Comparison of ENCODE assay signal across 8 cellular contexts in the genomic region with DNA sequence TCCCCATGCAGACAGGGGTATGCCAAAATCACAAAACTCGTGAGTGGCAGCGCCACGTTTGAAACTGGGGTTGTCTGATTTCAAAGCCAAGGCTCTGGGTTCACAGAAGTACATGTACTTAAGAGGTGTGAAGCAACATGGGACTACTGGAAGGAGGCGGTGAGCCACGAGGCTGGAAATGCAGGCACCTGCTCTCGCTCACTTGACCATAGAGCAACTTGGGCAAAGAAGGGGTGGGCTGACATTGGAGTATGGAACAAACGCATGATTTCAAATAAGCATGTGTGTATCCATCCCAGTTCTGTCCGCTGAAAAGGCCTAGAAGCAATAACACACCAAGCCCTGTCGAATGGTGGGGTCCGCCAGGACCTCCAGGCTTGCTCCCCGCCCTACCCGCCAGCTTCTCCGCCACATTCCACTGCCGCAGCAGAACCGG. TPM values are rescaled to one million over a fixed set of nuclear protein-coding genes. Genes with fewer than 3 reads are reported as not detected.
DNase-seq lines count a peak whose midpoint lies in the region; ATAC-seq and TF ChIP-seq lines count a peak whose summit lies in the region.

No MANE protein-coding gene starts in this region.

- peaks cover 3% of the 10 kb centered on the region; the same call in 1 of the 2 replicates for H3K36me3 ChIP-seq in Panc1 (ENCODE audit: control insufficient read depth, insufficient read depth, low read length)
- H3K36me3 ChIP-seq in mesodermal cell (ENCODE audit: control insufficient read depth, insufficient read depth, low read length), result peaks cover 15% of the 10 kb centered on the region
- no peaks in the 10 kb centered on the region for H3K36me3 ChIP-seq in uterus

- intact Hi-C loops in Panc1 (cut with micrococcal nuclease; ENCODE audit: unreplicated experiment) (no loop called here), dorsolateral prefrontal cortex (cut with DNase I) (loop anchor here (2.0 to 5.0 kb wide), 2 partner anchors 95 to 96 kb away; partner anchors contain the start of gene RAB1A (in 2 of the 2)), uterus (cut with DNase I; ENCODE audit: low total_unique reads) (no loop called here)

- ATAC-seq in GM18517 (IDR thresholded peaks at IDR 0.05; ENCODE audit: unreplicated experiment) (peak; percentile 26), HG02973 (IDR thresholded peaks at IDR 0.05; ENCODE audit: unreplicated experiment) (peak; percentile 18), Panc1 (peak; percentile 31)

- no peak for TF ChIP-seq POLR2A in uterus (IDR thresholded peaks at IDR 0.05)

- 1 to 3% methylated on average over 13 to 15 of the region's 15 CpGs for WGBS in mesodermal cell (ENCODE audit: insufficient coverage in 2 of 2), 2 experiments

- H3K4me3 ChIP-seq in AG04450 (ENCODE audit: low read depth, low read length) (peak overlapping the region; percentile 100), Panc1 (ENCODE audit: low read depth in 2 of 2, low read length in 2 of 2) (peak overlapping the region; percentile 84 to 94), dorsolateral prefrontal cortex (peak overlapping the region; percentile 67 to 100 (median 97)), mesodermal cell (ENCODE audit: extremely low read depth, insufficient read depth, low read length, poor library complexity, severe bottlenecking) (peak overlapping the region; percentile 98), uterus (peak overlapping the region; percentile 78 to 87)

- peak overlapping the region; percentile 52 for H3K27ac ChIP-seq in AG04450 (ENCODE audit: low read depth, low read length)
- H3K27ac ChIP-seq in Panc1 (ENCODE audit: low read length), result peak overlapping the region; percentile 97
- H3K27ac ChIP-seq in dorsolateral prefrontal cortex, result peak overlapping the region in 57 of 59 donors; percentile 5 to 98 (median 87)
- H3K27ac ChIP-seq in mesodermal cell (ENCODE audit: low read depth, low read length, severe bottlenecking), result peak overlapping the region; percentile 66
- peak overlapping the region; percentile 72 to 95 for H3K27ac ChIP-seq in uterus

- DNase-seq in AG04450 (ENCODE audit: low read depth, low spot score), result no peak
- no peak for DNase-seq in Panc1 (ENCODE audit: low read depth, low spot score)
- peak in 3 of 10 donors; percentile 9 to 39 (median 24) for DNase-seq in dorsolateral prefrontal cortex
- peak in 1 of 2 donors; percentile 21 for DNase-seq in uterus
- no peak for DNase-seq in GM10266 (ENCODE audit: extremely low spot score)

- H3K4me1 ChIP-seq in Panc1 (ENCODE audit: control insufficient read depth, insufficient read depth, low read length), result peaks cover 29% of the 10 kb centered on the region
- peaks cover 5% of the 10 kb centered on the region for H3K4me1 ChIP-seq in mesodermal cell (ENCODE audit: control insufficient read depth, insufficient read depth, low read length, poor library complexity, severe bottlenecking)
- peaks cover 0 to 9% of the 10 kb centered on the region in 2 donors for H3K4me1 ChIP-seq in uterus

- H3K27me3 ChIP-seq in AG04450 (ENCODE audit: control insufficient read depth, insufficient read depth, low read length), result no peaks in the 10 kb centered on the region
- H3K27me3 ChIP-seq in Panc1 (ENCODE audit: control insufficient read depth, insufficient read depth, low read length), result no peaks in the 10 kb centered on the region
- H3K27me3 ChIP-seq in dorsolateral prefrontal cortex, result no peaks in the 10 kb centered on the region
- no peaks in the 10 kb centered on the region for H3K27me3 ChIP-seq in uterus

- TSS peak; percentile 94 for BruUV-seq in Panc1 (replicated peaks; lab: Mats Ljungman, UMichigan)

- in situ Hi-C loops in Panc1 (cut with HindIII; ENCODE audit: low pct_unique_long_range_greater_than_20kb, low sequenced_read_pairs), result no loop called here

- CTCF ChIA-PET in AG04450 (lab: Charles Lee) (interaction anchor here (0.6 to 2.9 kb wide), 4 partner anchors 40 to 1716 kb away, joined by 3 to 15 read pairs (median 4); no protein-coding TSS in a partner anchor), Panc1 (lab: Charles Lee) (interaction anchor here (0.6 to 0.8 kb wide), 4 partner anchors 43 to 122 kb away, joined by 4 to 9 read pairs (median 6); partner anchors contain the start of gene RAB1A)

- no peaks in the 10 kb centered on the region; the same call in 1 of the 2 replicates for H3K9me3 ChIP-seq in AG04450 (ENCODE audit: control insufficient read depth, insufficient read depth, low read length)
- no peaks in the 10 kb centered on the region for H3K9me3 ChIP-seq in Panc1 (ENCODE audit: control insufficient read depth, insufficient read depth, low read depth, low read length)
- H3K9me3 ChIP-seq in mesodermal cell (ENCODE audit: control insufficient read depth, low read length), result no peaks in the 10 kb centered on the region
- H3K9me3 ChIP-seq in uterus, result no peaks in the 10 kb centered on the region

- POLR2A ChIA-PET in AG04450 (lab: Yijun Ruan, JAX) (interaction anchor here (0.6 to 1.3 kb wide), 24 partner anchors 9 to 1544 kb away, joined by 3 to 17 read pairs (median 4); partner anchors contain the start of genes CEP68 and RAB1A), Panc1 (lab: Charles Lee) (interaction anchor here (0.5 to 1.3 kb wide), 19 partner anchors 10 to 1188 kb away, joined by 3 to 13 read pairs (median 6); partner anchors contain the start of gene RAB1A)

- TF ChIP-seq CTCF in AG04450 (IDR thresholded peaks at IDR 0.05; ENCODE audit: low read depth, low read length), result no peak
- TF ChIP-seq CTCF in Panc1 (IDR thresholded peaks at IDR 0.05), result no peak
- no peak for TF ChIP-seq CTCF in dorsolateral prefrontal cortex (IDR thresholded peaks at IDR 0.05 in 54 of 56, conservative IDR thresholded peaks at IDR 0.05 in 2 of 56; ENCODE audit: low read depth in 1 of 56, partially characterized antibody in 56 of 56)
- TF ChIP-seq CTCF in uterus (IDR thresholded peaks at IDR 0.05), result no peak
- no peak for TF ChIP-seq CTCF in GM10266 (IDR thresholded peaks at IDR 0.05; ENCODE audit: control insufficient read depth, insufficient read depth, low read depth, missing control alignments)

RNA-seq across cellular contexts. Expression of gene ACTR2, which starts 0.6 kb away (rescaled TPM):
- 199 and 240 TPM in 2 replicates for polyA plus RNA-seq in AG04450 (2011; rRNA removed)
- polyA minus RNA-seq in AG04450 (2011; rRNA and poly(A)+ RNA removed), result 88.6 and 192 TPM in 2 replicates
- total RNA-seq in Panc1 (2021; ENCODE audit: unreplicated experiment), result 347 TPM
- polyA plus RNA-seq in Panc1 (2012; ENCODE audit: insufficient read length), result 283 TPM
- 100 to 1,000 TPM; 106 to 287 (median 213) TPM for total RNA-seq in dorsolateral prefrontal cortex
- 186 TPM for polyA plus RNA-seq in mesodermal cell (2013, experiment 1 of 2)
- polyA plus RNA-seq in mesodermal cell (2013, experiment 2 of 2), result 195 TPM
- 100 to 1,000 TPM in 2 of 4 donors, 10 to 100 TPM in 2; 38.7 to 157 (median 118) TPM for total RNA-seq in uterus

Comparison
In these comparisons a context has a peak if more than half of its experiments do, and no peak if none do; other contexts are left out.
1. intact Hi-C loops: an anchor here in dorsolateral prefrontal cortex (2.0 to 5.0 kb wide); none called in Panc1 and uterus.